ENCODE assay signal across 8 cellular contexts in genomic region chr22:21001601-21002325, GRCh38.
DNase-seq lines count a peak whose midpoint lies in the region; ATAC-seq and TF ChIP-seq lines count a peak whose summit lies in the region.

TSS of gene THAP7 (minus strand) at chr22:21002118. CDS start at chr22:21001911, 207 bp downstream.

- H3K27ac Mint-ChIP-seq in central memory CD8-positive, alpha-beta T cell (ENCODE audit: low read depth) = peak within 1 kb of the TSS; percentile 98

- peaks cover 29% of the 10 kb centered on the region for H3K36me3 Mint-ChIP-seq in central memory CD8-positive, alpha-beta T cell (ENCODE audit: insufficient read depth)

- peak; percentile 97 for TF ChIP-seq POLR2A in GM19099 (IDR thresholded peaks at IDR 0.05; ENCODE audit: extremely low read depth, insufficient read length, low read depth)

- peak within 1 kb of the TSS; percentile 94 for H3K4me3 Mint-ChIP-seq in central memory CD8-positive, alpha-beta T cell

- peak; percentile 69 for ATAC-seq in HG03378 (IDR thresholded peaks at IDR 0.05; ENCODE audit: unreplicated experiment)
- peak; percentile 94 for ATAC-seq in activated CD4-positive, CD25-positive, alpha-beta regulatory T cell treated with anti-CD3 and anti-CD28 coated beads, Interleukin-2, amount 50 U/mL, for 24 hours
- peak; percentile 92 for ATAC-seq in central memory CD8-positive, alpha-beta T cell (replicated peaks; ENCODE audit: extremely low read depth, poor library complexity, severe bottlenecking)

- DNase-seq in AML-193 (lab: John Stamatoyannopoulos, UW) (peak; percentile 87), NCI-H446 treated with DMSO at 0.1 percent for 48 hours (lab: John Stamatoyannopoulos, UW) (peak; percentile 95), islet precursor cell (peak; percentile 97)
- peak; percentile 93 to 94 for DNase-seq in central memory CD8-positive, alpha-beta T cell (ENCODE audit: low spot score in 2 of 2)
- DNase-seq in stimulated activated CD4-positive, alpha-beta T cell treated with anti-CD3 and anti-CD28 coated beads, Interleukin-12 subunit alpha, Interleukin-12 subunit beta, amount 100 ng/mL, for 4 hours = peak; percentile 98

- H3K4me1 Mint-ChIP-seq in central memory CD8-positive, alpha-beta T cell = peaks cover 29% of the 10 kb centered on the region

- H3K9me3 Mint-ChIP-seq in central memory CD8-positive, alpha-beta T cell = no peaks in the 10 kb centered on the region

- H3K27me3 Mint-ChIP-seq in central memory CD8-positive, alpha-beta T cell = no peaks in the 10 kb centered on the region

Comparison
In these comparisons a context has a peak if more than half of its experiments do, and no peak if none do; other contexts are left out.
1. Peak in every context shown above with its lines: DNase-seq and ATAC-seq.